1 cellular context compared by ENCODE assay signal in genomic region chr19:46471116-46471733, GRCh38.
TF ChIP-seq lines count a peak whose summit lies in the region.

A gene with protein sequence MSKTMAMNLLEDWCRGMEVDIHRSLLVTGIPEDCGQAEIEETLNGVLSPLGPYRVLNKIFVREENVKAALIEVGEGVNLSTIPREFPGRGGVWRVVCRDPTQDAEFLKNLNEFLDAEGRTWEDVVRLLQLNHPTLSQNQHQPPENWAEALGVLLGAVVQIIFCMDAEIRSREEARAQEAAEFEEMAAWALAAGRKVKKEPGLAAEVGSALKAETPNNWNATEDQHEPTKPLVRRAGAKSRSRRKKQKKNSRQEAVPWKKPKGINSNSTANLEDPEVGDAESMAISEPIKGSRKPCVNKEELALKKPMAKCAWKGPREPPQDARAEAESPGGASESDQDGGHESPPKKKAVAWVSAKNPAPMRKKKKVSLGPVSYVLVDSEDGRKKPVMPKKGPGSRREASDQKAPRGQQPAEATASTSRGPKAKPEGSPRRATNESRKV (minus strand): TSS chr19:46471563. CDS start chr19:46471035, 528 bp downstream.

TF ChIP-seq in HEK293, 187 proteins besides CTCF, POLR2A, EP300 and RAD21 (continued from another document):
- TF ChIP-seq, protein P1, sequence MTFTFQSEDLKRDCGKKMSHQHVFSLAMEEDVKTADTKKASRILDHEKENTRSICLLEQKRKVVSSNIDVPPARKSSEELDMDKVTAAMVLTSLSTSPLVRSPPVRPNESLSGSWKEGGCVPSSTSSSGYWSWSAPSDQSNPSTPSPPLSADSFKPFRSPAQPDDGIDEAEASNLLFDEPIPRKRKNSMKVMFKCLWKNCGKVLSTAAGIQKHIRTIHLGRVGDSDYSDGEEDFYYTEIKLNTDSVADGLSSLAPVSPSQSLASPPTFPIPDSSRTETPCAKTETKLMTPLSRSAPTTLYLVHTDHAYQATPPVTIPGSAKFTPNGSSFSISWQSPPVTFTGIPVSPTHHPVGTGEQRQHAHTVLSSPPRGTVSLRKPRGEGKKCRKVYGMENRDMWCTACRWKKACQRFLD (tag by site-specific recombination; IDR thresholded peaks at IDR 0.05): no peak
- TF ChIP-seq ZNF571 (tag by site-specific recombination; IDR thresholded peaks at IDR 0.05): no peak
- TF ChIP-seq, protein P2, sequence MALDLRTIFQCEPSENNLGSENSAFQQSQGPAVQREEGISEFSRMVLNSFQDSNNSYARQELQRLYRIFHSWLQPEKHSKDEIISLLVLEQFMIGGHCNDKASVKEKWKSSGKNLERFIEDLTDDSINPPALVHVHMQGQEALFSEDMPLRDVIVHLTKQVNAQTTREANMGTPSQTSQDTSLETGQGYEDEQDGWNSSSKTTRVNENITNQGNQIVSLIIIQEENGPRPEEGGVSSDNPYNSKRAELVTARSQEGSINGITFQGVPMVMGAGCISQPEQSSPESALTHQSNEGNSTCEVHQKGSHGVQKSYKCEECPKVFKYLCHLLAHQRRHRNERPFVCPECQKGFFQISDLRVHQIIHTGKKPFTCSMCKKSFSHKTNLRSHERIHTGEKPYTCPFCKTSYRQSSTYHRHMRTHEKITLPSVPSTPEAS (tag by site-specific recombination; IDR thresholded peaks at IDR 0.05): no peak
